Comparison of ENCODE assay signal across 24 cellular contexts in the genomic region with DNA sequence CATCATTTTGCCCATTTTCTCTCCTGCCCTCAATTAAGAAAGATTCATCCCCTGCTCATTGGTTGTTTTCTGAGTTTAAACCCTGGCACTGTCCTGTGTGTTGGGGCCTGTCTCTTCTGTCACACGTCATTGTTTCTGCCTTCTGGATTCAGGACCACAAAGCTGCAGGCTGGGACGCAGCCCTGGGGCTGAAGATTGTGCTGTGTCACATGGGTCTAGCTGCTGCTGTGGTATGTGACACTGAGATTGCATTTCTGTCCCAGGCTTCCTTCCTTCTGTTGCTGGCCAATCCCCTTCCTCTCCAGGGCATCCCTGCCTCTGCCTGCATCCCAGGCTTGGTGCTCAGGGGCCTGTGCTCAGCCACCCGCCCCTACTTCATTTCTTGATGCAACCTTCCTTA. TPM values are rescaled to one million over a fixed set of nuclear protein-coding genes. Genes with fewer than 3 reads are reported as not detected.
"Had no signal": no experiment of that assay in that cellular context is flagged by ENCODE, and none has a peak within 500 bp of the region (broad histone marks: within the 10 kb centered on the region; RNA-seq: fewer than 3 reads in every experiment).

No MANE protein-coding gene starts in this region.

- H3K9me3 Mint-ChIP-seq: activated T-cell treated with anti-CD3 and anti-CD28 coated beads, Interleukin-2, amount 50 U/mL, for 24 hours; activated T-helper 1 cell treated with anti-CD3 and anti-CD28 coated beads, Interleukin-12 subunit alpha, Interleukin-12 subunit beta, Interleukin-2, Interleukin-4 antibody, amounts not matched to agents 30 ng/mL and 10 ng/mL and 1 ng/mL, durations not matched to agents 14 hours and 24 hours and 36 hours; WTC11 had no signal

- H3K36me3 Mint-ChIP-seq: activated CD8-positive, alpha-beta memory T cell treated with anti-CD3 and anti-CD28 coated beads, Interleukin-2, amount 10 ng/mL, durations not matched to agents 7 days and 5 days; activated naive CD8-positive, alpha-beta T cell; WTC11 had no signal

- H3K27me3 ChIP-seq: Peyer's patch had no signal

- H3K4me3 ChIP-seq: Peyer's patch had no signal

- H3K27ac ChIP-seq: Peyer's patch, RWPE1 had no signal

- H3K4me1 Mint-ChIP-seq: activated CD8-positive, alpha-beta memory T cell treated with anti-CD3 and anti-CD28 coated beads, Interleukin-2, amount 10 ng/mL, durations not matched to agents 7 days and 5 days; WTC11 had no signal

- H3K4me1 ChIP-seq: Peyer's patch had no signal

- H3K9me3 ChIP-seq: Peyer's patch had no signal

- H3K36me3 ChIP-seq: Peyer's patch had no signal

- H3K4me3 Mint-ChIP-seq: activated CD8-positive, alpha-beta memory T cell treated with anti-CD3 and anti-CD28 coated beads, Interleukin-2, amount 10 ng/mL, durations not matched to agents 7 days and 5 days; activated naive CD8-positive, alpha-beta T cell; activated T-cell treated with anti-CD3 and anti-CD28 coated beads, Interleukin-2, amount 50 U/mL, for 24 hours; activated T-helper 1 cell treated with anti-CD3 and anti-CD28 coated beads, Interleukin-12 subunit alpha, Interleukin-12 subunit beta, Interleukin-2, Interleukin-4 antibody, amounts not matched to agents 30 ng/mL and 10 ng/mL and 1 ng/mL, durations not matched to agents 14 hours and 24 hours and 36 hours; T-helper 17 cell; WTC11 had no signal

- DNase-seq: activated CD4-positive, alpha-beta T cell treated with anti-CD3 and anti-CD28 coated beads for 48 hours; activated CD4-positive, alpha-beta T cell treated with anti-CD3 and anti-CD28 coated beads, Interleukin-2, amount 50 U/mL, for 4 hours; activated CD4-positive, CD25-positive, alpha-beta regulatory T cell treated with anti-CD3 and anti-CD28 coated beads, Interleukin-2, amount 50 U/mL, for 72 hours; activated CD8-positive, alpha-beta memory T cell treated with anti-CD3 and anti-CD28 coated beads, Interleukin-2, amount 10 ng/mL, durations not matched to agents 7 days and 5 days; activated effector memory CD4-positive, alpha-beta T cell treated with anti-CD3 and anti-CD28 coated beads, Interleukin-2, amount 50 U/mL, for 16 hours; activated naive CD4-positive, alpha-beta T cell treated with Interleukin-2 at 50 U/mL for 16 hours; activated T-cell treated with anti-CD3 and anti-CD28 coated beads, Interleukin-2, amount 50 U/mL, for 24 hours; Kasumi-1; KBM-7; NCI-H1105 treated with DMSO at 0.1 percent for 48 hours; NCI-H1436 treated with DMSO at 0.1 percent for 48 hours; NCI-H187; NCI-H2081; NCI-H510A treated with DMSO at 0.1 percent for 48 hours; NCI-H69; NK-92 treated with Interleukin-12 subunit alpha and Interleukin-12 subunit beta, amount 100 ng/mL, for 24 hours; Peyer's patch; SHP77 treated with DMSO at 0.1 percent for 48 hours; T-helper 17 cell; T-helper 9 cell had no signal

- H3K27ac Mint-ChIP-seq: activated CD8-positive, alpha-beta memory T cell treated with anti-CD3 and anti-CD28 coated beads, Interleukin-2, amount 10 ng/mL, durations not matched to agents 7 days and 5 days; activated naive CD8-positive, alpha-beta T cell; activated T-cell treated with anti-CD3 and anti-CD28 coated beads, Interleukin-2, amount 50 U/mL, for 24 hours; activated T-helper 1 cell treated with anti-CD3 and anti-CD28 coated beads, Interleukin-12 subunit alpha, Interleukin-12 subunit beta, Interleukin-2, Interleukin-4 antibody, amounts not matched to agents 30 ng/mL and 10 ng/mL and 1 ng/mL, durations not matched to agents 14 hours and 24 hours and 36 hours; T-helper 17 cell; WTC11 had no signal

- ATAC-seq: activated CD8-positive, alpha-beta memory T cell treated with anti-CD3 and anti-CD28 coated beads, Interleukin-2, amount 10 ng/mL, durations not matched to agents 7 days and 5 days; T-helper 17 cell; WTC11 had no signal

RNA-seq across cellular contexts. Expression of a gene that starts 28.9 kb away (rescaled TPM):
- total RNA-seq: activated CD8-positive, alpha-beta memory T cell treated with anti-CD3 and anti-CD28 coated beads, Interleukin-2, amount 10 ng/mL, durations not matched to agents 7 days and 5 days; activated T-helper 1 cell treated with anti-CD3 and anti-CD28 coated beads, Interleukin-12 subunit alpha, Interleukin-12 subunit beta, Interleukin-2, Interleukin-4 antibody, amounts not matched to agents 30 ng/mL and 10 ng/mL and 1 ng/mL, durations not matched to agents 14 hours and 24 hours and 36 hours; T-helper 17 cell had no signal

RNA-seq across cellular contexts. Expression of a gene that starts 40.0 kb away (rescaled TPM):
- total RNA-seq: T-helper 17 cell had no signal
